In genomic region chr19:35154535-35155406, GRCh38 we compare ENCODE assay signal across 8 cellular contexts. TPM values are rescaled to one million over a fixed set of nuclear protein-coding genes. Genes with fewer than 3 reads are reported as not detected.
DNase-seq lines count a peak whose midpoint lies in the region; ATAC-seq and TF ChIP-seq lines count a peak whose summit lies in the region.

A gene with protein sequence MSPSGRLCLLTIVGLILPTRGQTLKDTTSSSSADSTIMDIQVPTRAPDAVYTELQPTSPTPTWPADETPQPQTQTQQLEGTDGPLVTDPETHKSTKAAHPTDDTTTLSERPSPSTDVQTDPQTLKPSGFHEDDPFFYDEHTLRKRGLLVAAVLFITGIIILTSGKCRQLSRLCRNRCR (plus strand): TSS chr19:35154735. CDS start chr19:35155551, 816 bp downstream.

- 3% methylated on average over 29 of the region's 49 CpGs for WGBS in smooth muscle cell (ENCODE audit: low lambda C conversion rate)

- H3K4me2 ChIP-seq in smooth muscle cell, result peak within 1 kb of the TSS; percentile 97

- TF ChIP-seq CTCF in smooth muscle cell (IDR thresholded peaks at IDR 0.05; ENCODE audit: borderline replicate concordance, insufficient read depth, poor library complexity, severe bottlenecking), result no peak

- no peaks in the 10 kb centered on the region for H3K9me3 ChIP-seq in HUES6 (ENCODE audit: control insufficient read depth, insufficient read depth, low read depth, low read length)
- no peaks in the 10 kb centered on the region for H3K9me3 ChIP-seq in smooth muscle cell (replicated peaks; ENCODE audit: low read depth)

- H3K36me3 ChIP-seq in HUES6 (ENCODE audit: control insufficient read depth, insufficient read depth, low read length) (peaks cover 32% of the 10 kb centered on the region), smooth muscle cell (ENCODE audit: low read depth) (no peaks in the 10 kb centered on the region)

- H3F3A ChIP-seq in smooth muscle cell (ENCODE audit: low read depth), result no peaks in the 10 kb centered on the region

- DNase-seq in EH (ENCODE audit: low read depth), result peak; percentile 84
- DNase-seq in T-helper 22 cell (ENCODE audit: low read depth), result peak; percentile 61
- DNase-seq in amniotic stem cell (lab: John Stamatoyannopoulos, UW), result peak; percentile 72
- peak; percentile 56 for DNase-seq in smooth muscle cell (lab: John Stamatoyannopoulos, UW; ENCODE audit: unreplicated experiment)
- DNase-seq in globus pallidus (ENCODE audit: low spot score), result no peak

- no peaks in the 10 kb centered on the region for H3K27me3 ChIP-seq in HUES6 (ENCODE audit: control insufficient read depth, insufficient read depth, low read length)
- no peaks in the 10 kb centered on the region for H3K27me3 ChIP-seq in smooth muscle cell (ENCODE audit: low read depth)

- H3K4me3 ChIP-seq in HUES6 (ENCODE audit: low read depth, low read length) (peak within 1 kb of the TSS; percentile 81), iPS-11a (ENCODE audit: low read depth, low read length) (peak within 1 kb of the TSS; percentile 72), smooth muscle cell (peak within 1 kb of the TSS; percentile 75)

- H3K79me2 ChIP-seq in smooth muscle cell (ENCODE audit: low read depth), result no peaks in the 10 kb centered on the region

- H4K20me1 ChIP-seq in smooth muscle cell (ENCODE audit: low read depth), result no peaks in the 10 kb centered on the region

- peak within 1 kb of the TSS; percentile 91 for H2AFZ ChIP-seq in smooth muscle cell (ENCODE audit: low read depth)

- H3K4me1 ChIP-seq in HUES6 (ENCODE audit: control insufficient read depth, insufficient read depth, low read length) (peaks cover 33% of the 10 kb centered on the region), smooth muscle cell (ENCODE audit: low read depth) (peaks cover 5% of the 10 kb centered on the region)

- H3K9ac ChIP-seq in HUES6 (ENCODE audit: low read length) (peak within 1 kb of the TSS; percentile 74), smooth muscle cell (ENCODE audit: low read depth) (peak within 1 kb of the TSS; percentile 86)

- H3K27ac ChIP-seq in HUES6 (ENCODE audit: low read depth, low read length) (peak within 1 kb of the TSS; percentile 18; the same call in 1 of the 2 replicates), smooth muscle cell (ENCODE audit: low read depth) (peak within 1 kb of the TSS; percentile 78)

- no peak for ATAC-seq in GM18519 (IDR thresholded peaks at IDR 0.05; ENCODE audit: low FRiP score, unreplicated experiment)

RNA-seq across cellular contexts. Expression of the gene that starts here (rescaled TPM):
- total RNA-seq in smooth muscle cell, result 89.3 and 133 TPM in 2 replicates
- polyA plus RNA-seq in smooth muscle cell, result 205 and 246 TPM in 2 replicates
